17 cellular contexts compared by ENCODE assay signal in genomic region chr10:96753956-96754355, GRCh38. TPM values are rescaled to one million over a fixed set of nuclear protein-coding genes. Genes with fewer than 3 reads are reported as not detected.
DNase-seq lines count a peak whose midpoint lies in the region; ATAC-seq and TF ChIP-seq lines count a peak whose summit lies in the region.
"Had no signal": no experiment of that assay in that cellular context is flagged by ENCODE, and none has a peak within 500 bp of the region (broad histone marks: within the 10 kb centered on the region; RNA-seq: fewer than 3 reads in every experiment).

No MANE protein-coding gene starts in this region.

- H3K79me2 ChIP-seq in Karpas-422 (ENCODE audit: low read length), result peaks cover 21% of the 10 kb centered on the region
- no peaks in the 10 kb centered on the region for H3K79me2 ChIP-seq in mammary epithelial cell (ENCODE audit: insufficient read depth, low read length)

- CTCF ChIA-PET in activated B cell treated with CpG ODN at 0.5 μM for 24 hours (lab: Charles Lee) (no interaction called here), mammary epithelial cell (lab: Charles Lee; ENCODE audit: low non-redundant PET) (no interaction called here)
- CTCF ChIA-PET in activated CD8-positive, alpha-beta T cell treated with anti-CD3 and anti-CD28 coated beads, Interleukin-2, amount 10 ng/mL, durations not matched to agents 7 days and 5 days (lab: Charles Lee), result no interaction called here

- no peak for TF ChIP-seq POLR2A in prostate gland (IDR thresholded peaks at IDR 0.05)

- intact Hi-C loops in activated B cell treated with CpG ODN at 0.5 μM for 24 hours (cut with micrococcal nuclease), result no loop called here
- intact Hi-C loops in mammary epithelial cell (cut with micrococcal nuclease), result no loop called here
- intact Hi-C loops in prostate gland (cut with DNase I), result no loop called here

- H3K27me3 Mint-ChIP-seq in activated B cell treated with CpG ODN at 0.5 μM for 24 hours, result no peaks in the 10 kb centered on the region
- H3K27me3 Mint-ChIP-seq in stimulated activated memory B cell treated with anti-CD40 and anti-IgM and Interleukin-4, amounts not matched to agents 10 μg/mL and 1 μg/mL and 100 μg/mL, for 72 hours, result no peaks in the 10 kb centered on the region
- peaks cover 11% of the 10 kb centered on the region for H3K27me3 Mint-ChIP-seq in activated CD8-positive, alpha-beta T cell treated with anti-CD3 and anti-CD28 coated beads, Interleukin-2, amount 10 ng/mL, durations not matched to agents 7 days and 5 days (ENCODE audit: low read depth)
- H3K27me3 Mint-ChIP-seq: CD4-positive, alpha-beta memory T cell had no signal

- peaks cover 62% of the 10 kb centered on the region for H3K4me1 Mint-ChIP-seq in activated B cell treated with CpG ODN at 0.5 μM for 24 hours
- peaks cover 47% of the 10 kb centered on the region for H3K4me1 Mint-ChIP-seq in stimulated activated memory B cell treated with anti-CD40 and anti-IgM and Interleukin-4, amounts not matched to agents 10 μg/mL and 1 μg/mL and 100 μg/mL, for 72 hours
- H3K4me1 Mint-ChIP-seq in activated CD8-positive, alpha-beta T cell treated with anti-CD3 and anti-CD28 coated beads, Interleukin-2, amount 10 ng/mL, durations not matched to agents 7 days and 5 days (ENCODE audit: low read depth), result peaks cover 8% of the 10 kb centered on the region
- H3K4me1 Mint-ChIP-seq: CD4-positive, alpha-beta memory T cell had no signal

- H3K9me2 ChIP-seq in Karpas-422 (replicated peaks; ENCODE audit: insufficient read depth, low read length), result no peaks in the 10 kb centered on the region

- peak overlapping the region in 9 of 11 experiments; percentile 5 to 68 (median 24); a peak in 10 of 22 replicates for H3K27ac ChIP-seq in BLaER1 treated with 17β-estradiol and CSF1 and Interleukin-3, amounts not matched to agents 10 nM and 100 nM
- H3K27ac ChIP-seq in Karpas-422 (ENCODE audit: low read length) (peak overlapping the region; percentile 92), mammary epithelial cell (ENCODE audit: insufficient read depth, low read depth, low read length) (no peak overlapping the region), prostate gland (no peak overlapping the region)

- H3K27ac Mint-ChIP-seq in activated B cell treated with CpG ODN at 0.5 μM for 24 hours, result peak overlapping the region; percentile 36
- peak overlapping the region; percentile 58 for H3K27ac Mint-ChIP-seq in stimulated activated memory B cell treated with anti-CD40 and anti-IgM and Interleukin-4, amounts not matched to agents 10 μg/mL and 1 μg/mL and 100 μg/mL, for 72 hours
- no peak overlapping the region for H3K27ac Mint-ChIP-seq in activated CD8-positive, alpha-beta T cell treated with anti-CD3 and anti-CD28 coated beads, Interleukin-2, amount 10 ng/mL, durations not matched to agents 7 days and 5 days
- H3K27ac Mint-ChIP-seq: CD4-positive, alpha-beta memory T cell; HFFc6 had no signal

- no peak for ATAC-seq in activated B cell treated with CpG ODN at 0.5 μM for 24 hours (ENCODE audit: low read depth)
- no peak for ATAC-seq in stimulated activated memory B cell treated with anti-CD40 and anti-IgM and Interleukin-4, amounts not matched to agents 10 μg/mL and 1 μg/mL and 100 μg/mL, for 72 hours
- no peak for ATAC-seq in activated CD8-positive, alpha-beta T cell treated with anti-CD3 and anti-CD28 coated beads, Interleukin-2, amount 10 ng/mL, durations not matched to agents 7 days and 5 days
- ATAC-seq: HCT116 had no signal

- no peaks in the 10 kb centered on the region for H3K36me3 Mint-ChIP-seq in activated B cell treated with CpG ODN at 0.5 μM for 24 hours (ENCODE audit: low read depth)
- no peaks in the 10 kb centered on the region for H3K36me3 Mint-ChIP-seq in stimulated activated memory B cell treated with anti-CD40 and anti-IgM and Interleukin-4, amounts not matched to agents 10 μg/mL and 1 μg/mL and 100 μg/mL, for 72 hours
- H3K36me3 Mint-ChIP-seq in activated CD8-positive, alpha-beta T cell treated with anti-CD3 and anti-CD28 coated beads, Interleukin-2, amount 10 ng/mL, durations not matched to agents 7 days and 5 days (ENCODE audit: low read depth), result no peaks in the 10 kb centered on the region
- H3K36me3 Mint-ChIP-seq: CD4-positive, alpha-beta memory T cell had no signal

- TF ChIP-seq CTCF in activated B cell treated with CpG ODN at 0.5 μM for 24 hours (IDR thresholded peaks at IDR 0.05) (no peak), mammary epithelial cell (conservative IDR thresholded peaks at IDR 0.05 in 1 of 2, IDR thresholded peaks at IDR 0.05 in 1 of 2; ENCODE audit: extremely low read depth in 1 of 2, insufficient read depth in 1 of 2, low read depth in 1 of 2, low read length in 2 of 2) (no peak), prostate gland (IDR thresholded peaks at IDR 0.05) (no peak)

- in situ Hi-C loops in mammary epithelial cell (cut with MboI; ENCODE audit: low sequenced_read_pairs in 2 of 2), result no loop called here

- dilution Hi-C loops in mammary epithelial cell (cut with HindIII; ENCODE audit: low sequenced_read_pairs), result no loop called here

- 0 out of 22 replicates have a peak overlapping the region, but pooled peaks of 1 of the 11 experiments have one; percentile 13 for H3K9ac ChIP-seq in BLaER1 treated with 17β-estradiol and CSF1 and Interleukin-3, amounts not matched to agents 10 nM and 100 nM
- no peak overlapping the region for H3K9ac ChIP-seq in Karpas-422 (ENCODE audit: low read length)
- no peak overlapping the region for H3K9ac ChIP-seq in mammary epithelial cell (ENCODE audit: insufficient read depth, low read length)

- peaks cover 50 to 75% (median 67%) of the 10 kb centered on the region in 10 experiments for H3K4me1 ChIP-seq in BLaER1 treated with 17β-estradiol and CSF1 and Interleukin-3, amounts not matched to agents 10 nM and 100 nM
- peaks cover 76% of the 10 kb centered on the region for H3K4me1 ChIP-seq in Karpas-422 (ENCODE audit: low read length)
- H3K4me1 ChIP-seq in mammary epithelial cell (ENCODE audit: insufficient read depth, low read length), result no peaks in the 10 kb centered on the region
- H3K4me1 ChIP-seq in prostate gland (replicated peaks), result no peaks in the 10 kb centered on the region

- peaks cover 0 to 24% (median 16%) of the 10 kb centered on the region in 11 experiments; a peak in 13 of 22 replicates for H3K9me3 ChIP-seq in BLaER1 treated with 17β-estradiol and CSF1 and Interleukin-3, amounts not matched to agents 10 nM and 100 nM (replicated peaks in 1 of 11)
- H3K9me3 ChIP-seq in Karpas-422 (ENCODE audit: low read length), result no peaks in the 10 kb centered on the region
- no peaks in the 10 kb centered on the region for H3K9me3 ChIP-seq in mammary epithelial cell (replicated peaks; ENCODE audit: insufficient read depth, low read length)
- no peaks in the 10 kb centered on the region for H3K9me3 ChIP-seq in prostate gland

- peak overlapping the region; percentile 6 to 88 (median 41); a peak in 18 of 22 replicates for H3K4me2 ChIP-seq in BLaER1 treated with 17β-estradiol and CSF1 and Interleukin-3, amounts not matched to agents 10 nM and 100 nM
- H3K4me2 ChIP-seq in Karpas-422 (ENCODE audit: low read depth, low read length, poor library complexity, severe bottlenecking) (no peak overlapping the region), mammary epithelial cell (ENCODE audit: insufficient read depth, low read depth, low read length) (no peak overlapping the region)

- no peak overlapping the region for H2AFZ ChIP-seq in Karpas-422 (ENCODE audit: low read length)
- H2AFZ ChIP-seq in mammary epithelial cell (ENCODE audit: low read depth, low read length), result no peak overlapping the region

- POLR2A ChIA-PET in activated B cell treated with CpG ODN at 0.5 μM for 24 hours (lab: Charles Lee), result no interaction called here
- POLR2A ChIA-PET in activated CD8-positive, alpha-beta T cell treated with anti-CD3 and anti-CD28 coated beads, Interleukin-2, amount 10 ng/mL, durations not matched to agents 7 days and 5 days (lab: Charles Lee), result no interaction called here

- 69% methylated on average over 1 of the region's 1 CpG for WGBS in mammary epithelial cell (ENCODE audit: low coverage, missing lambda C conversion rate)
- 43% methylated on average over 1 of the region's 1 CpG for whole genome bisulfite sequencing in prostate gland

- H3K9me3 Mint-ChIP-seq in activated B cell treated with CpG ODN at 0.5 μM for 24 hours, result no peaks in the 10 kb centered on the region
- no peaks in the 10 kb centered on the region for H3K9me3 Mint-ChIP-seq in stimulated activated memory B cell treated with anti-CD40 and anti-IgM and Interleukin-4, amounts not matched to agents 10 μg/mL and 1 μg/mL and 100 μg/mL, for 72 hours
- no peaks in the 10 kb centered on the region for H3K9me3 Mint-ChIP-seq in activated CD8-positive, alpha-beta T cell treated with anti-CD3 and anti-CD28 coated beads, Interleukin-2, amount 10 ng/mL, durations not matched to agents 7 days and 5 days (ENCODE audit: insufficient read depth)
- H3K9me3 Mint-ChIP-seq: CD4-positive, alpha-beta memory T cell; HFFc6 had no signal

- DNase-seq in Karpas-422 (no peak), activated B cell treated with CpG ODN at 0.5 μM for 24 hours (no peak), HCEC 1CT (no peak), mammary epithelial cell (no peak), prostate gland (ENCODE audit: low spot score) (no peak)
- no peak for DNase-seq in activated CD8-positive, alpha-beta T cell treated with anti-CD3 and anti-CD28 coated beads, Interleukin-2, amount 10 ng/mL, durations not matched to agents 7 days and 5 days
- DNase-seq: C1 segment of cervical spinal cord; Calu3; CD4-positive, alpha-beta memory T cell; COR-L47; DMS53; DMS79 treated with DMSO at 0.1 percent for 48 hours; GOT3; HFFc6 had no signal

- no TSS peak for BruUV-seq in mammary epithelial cell (replicated peaks; lab: Mats Ljungman, UMichigan)

- no peak overlapping the region for H3K4me3 Mint-ChIP-seq in activated B cell treated with CpG ODN at 0.5 μM for 24 hours
- no peak overlapping the region for H3K4me3 Mint-ChIP-seq in stimulated activated memory B cell treated with anti-CD40 and anti-IgM and Interleukin-4, amounts not matched to agents 10 μg/mL and 1 μg/mL and 100 μg/mL, for 72 hours
- no peak overlapping the region for H3K4me3 Mint-ChIP-seq in activated CD8-positive, alpha-beta T cell treated with anti-CD3 and anti-CD28 coated beads, Interleukin-2, amount 10 ng/mL, durations not matched to agents 7 days and 5 days
- H3K4me3 Mint-ChIP-seq: CD4-positive, alpha-beta memory T cell; HFFc6 had no signal

- H3K27me3 ChIP-seq in BLaER1 treated with 17β-estradiol and CSF1 and Interleukin-3, amounts not matched to agents 10 nM and 100 nM, result no peaks in the 10 kb centered on the region
- no peaks in the 10 kb centered on the region for H3K27me3 ChIP-seq in Karpas-422 (ENCODE audit: low read length)
- no peaks in the 10 kb centered on the region for H3K27me3 ChIP-seq in mammary epithelial cell (ENCODE audit: insufficient read depth, low read length)
- no peaks in the 10 kb centered on the region for H3K27me3 ChIP-seq in prostate gland (replicated peaks; ENCODE audit: insufficient read depth)

- peaks cover 0 to 40% (median 19%) of the 10 kb centered on the region in 11 experiments; a peak in 16 of 22 replicates for H3K36me3 ChIP-seq in BLaER1 treated with 17β-estradiol and CSF1 and Interleukin-3, amounts not matched to agents 10 nM and 100 nM
- H3K36me3 ChIP-seq in Karpas-422 (ENCODE audit: insufficient read depth, low read length), result no peaks in the 10 kb centered on the region
- no peaks in the 10 kb centered on the region for H3K36me3 ChIP-seq in mammary epithelial cell (ENCODE audit: insufficient read depth, low read length)
- H3K36me3 ChIP-seq in prostate gland, result no peaks in the 10 kb centered on the region

- H4K20me1 ChIP-seq in BLaER1 treated with 17β-estradiol and CSF1 and Interleukin-3, amounts not matched to agents 10 nM and 100 nM, result peaks cover 0 to 10% (median 0%) of the 10 kb centered on the region in 11 experiments; a peak in 2 of 22 replicates
- H4K20me1 ChIP-seq in Karpas-422 (ENCODE audit: insufficient read depth, low read depth, low read length) (no peaks in the 10 kb centered on the region), mammary epithelial cell (ENCODE audit: insufficient read depth, low read length) (no peaks in the 10 kb centered on the region)

- H3K4me3 ChIP-seq in BLaER1 treated with 17β-estradiol and CSF1 and Interleukin-3, amounts not matched to agents 10 nM and 100 nM, result no peak overlapping the region
- H3K4me3 ChIP-seq in Karpas-422 (ENCODE audit: low read length) (no peak overlapping the region), mammary epithelial cell (replicated peaks in 1 of 3; ENCODE audit: insufficient read depth in 1 of 3, low read depth in 2 of 3, low read length in 3 of 3) (no peak overlapping the region), prostate gland (no peak overlapping the region)

RNA-seq across cellular contexts. Expression of gene PIK3AP1, which starts 33.6 kb away (rescaled TPM):
- total RNA-seq in Karpas-422 (2014; rRNA removed; shearing (Covaris generic); ENCODE audit: low replicate concordance), result 131 and 162 TPM in 2 replicates
- total RNA-seq in activated B cell treated with CpG ODN at 0.5 μM for 24 hours (156 and 157 TPM in 2 replicates), mammary epithelial cell (under 1 TPM in 1 of 2 donors, not detected in 1; 0.50 TPM), prostate gland (10 to 100 TPM in 1 of 2 donors, 1 to 10 TPM in 1; 3.8 to 15.6 TPM)
- 1 to 10 TPM; 6.2 to 6.8 TPM for total RNA-seq in activated CD8-positive, alpha-beta T cell treated with anti-CD3 and anti-CD28 coated beads, Interleukin-2, amount 10 ng/mL, durations not matched to agents 7 days and 5 days
- not detected for polyA plus RNA-seq in mammary epithelial cell
- not detected for polyA minus RNA-seq in mammary epithelial cell

Comparison
In these comparisons a context has a peak if more than half of its experiments do, and no peak if none do; other contexts are left out.
1. H3K27ac ChIP-seq: peak in BLaER1 treated with 17β-estradiol and CSF1 and Interleukin-3, amounts not matched to agents 10 nM and 100 nM (9 of 11) and Karpas-422 (single experiment); none in mammary epithelial cell (single experiment) and prostate gland (0 of 2).
2. H3K4me2 ChIP-seq: peak in BLaER1 treated with 17β-estradiol and CSF1 and Interleukin-3, amounts not matched to agents 10 nM and 100 nM (11 of 11); none in Karpas-422 (single experiment) and mammary epithelial cell (single experiment).